8 cellular contexts compared by ENCODE assay signal in the genomic region with DNA sequence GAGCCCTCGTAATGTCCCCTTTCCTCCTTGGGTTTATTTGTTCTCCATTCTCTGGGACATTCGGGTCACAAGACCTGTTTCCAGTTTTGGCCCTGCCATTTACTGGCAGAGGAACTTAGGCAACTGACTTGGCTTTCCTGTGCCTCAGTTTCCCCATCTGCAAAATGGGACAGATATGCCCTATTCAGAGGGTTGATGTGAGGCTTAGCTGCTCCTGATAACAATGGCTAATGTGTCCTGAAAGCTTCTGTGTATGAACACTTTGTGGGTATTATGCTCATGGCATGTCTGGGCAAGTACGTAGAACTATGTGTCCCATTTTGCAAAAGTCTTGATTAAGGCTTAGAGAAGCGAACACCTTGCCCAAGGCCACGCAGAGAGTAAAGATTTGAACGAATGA. TPM values are rescaled to one million over a fixed set of nuclear protein-coding genes. Genes with fewer than 3 reads are reported as not detected.
DNase-seq lines count a peak whose midpoint lies in the region; ATAC-seq and TF ChIP-seq lines count a peak whose summit lies in the region.

No MANE protein-coding gene starts in this region.

- H3K9me3 ChIP-seq in mononuclear cell (ENCODE audit: low read depth, low read length) = no peaks in the 10 kb centered on the region
- no peaks in the 10 kb centered on the region for H3K9me3 ChIP-seq in vagina

- H3K4me3 ChIP-seq in mononuclear cell (ENCODE audit: low read length) = peak overlapping the region; percentile 94
- H3K4me3 ChIP-seq in vagina = peak overlapping the region; percentile 60 to 72

- H3K4me1 ChIP-seq in mononuclear cell (ENCODE audit: insufficient read depth, low read length) = peaks cover 30% of the 10 kb centered on the region
- peaks cover 25% of the 10 kb centered on the region for H3K4me1 ChIP-seq in vagina

- no peak for TF ChIP-seq POLR2A in vagina (IDR thresholded peaks at IDR 0.05)

- H3K27ac ChIP-seq in vagina = peak overlapping the region; percentile 95

- peaks cover 0 to 3% of the 10 kb centered on the region in 2 donors for H3K36me3 ChIP-seq in vagina

- POLR2A ChIA-PET in MCF 10A (lab: Yijun Ruan, JAX) = interaction anchor here (0.5 to 1.6 kb wide), 9 partner anchors 14 to 1463 kb away, joined by 3 to 7 read pairs (median 4); a partner anchor contains a TSS

- no peaks in the 10 kb centered on the region for H3K27me3 ChIP-seq in mononuclear cell (ENCODE audit: insufficient read depth, low read length)
- no peaks in the 10 kb centered on the region for H3K27me3 ChIP-seq in vagina

- BruUV-seq in MCF 10A (replicated peaks; lab: Mats Ljungman, UMichigan) = no TSS peak

- peaks cover 41% of the 10 kb centered on the region for H3K4me1 Mint-ChIP-seq in stimulated activated naive CD8-positive, alpha-beta T cell treated with anti-CD3 and anti-CD28 coated beads, Interleukin-15, Interleukin-2, amounts not matched to agents 100 ng/mL and 50 ng/mL, for 24 hours (ENCODE audit: low read depth)
- peaks cover 44% of the 10 kb centered on the region for H3K4me1 Mint-ChIP-seq in MCF 10A (ENCODE audit: insufficient read depth, unreplicated experiment)

- no peaks in the 10 kb centered on the region for H3K27me3 Mint-ChIP-seq in stimulated activated naive CD8-positive, alpha-beta T cell treated with anti-CD3 and anti-CD28 coated beads, Interleukin-15, Interleukin-2, amounts not matched to agents 100 ng/mL and 50 ng/mL, for 24 hours
- H3K27me3 Mint-ChIP-seq in MCF 10A (ENCODE audit: insufficient read depth, unreplicated experiment) = no peaks in the 10 kb centered on the region

- CTCF ChIA-PET in MCF 10A (lab: Yijun Ruan, JAX) = interaction anchor here (1.2 to 2.0 kb wide), 2 partner anchors 32 to 53 kb away, joined by 4 to 6 read pairs; no protein-coding TSS in a partner anchor

- TF ChIP-seq CTCF in MCF 10A (IDR thresholded peaks at IDR 0.05; ENCODE audit: unreplicated experiment) (no peak), vagina (IDR thresholded peaks at IDR 0.05) (no peak)

- H3K4me3 Mint-ChIP-seq in stimulated activated naive CD8-positive, alpha-beta T cell treated with anti-CD3 and anti-CD28 coated beads, Interleukin-15, Interleukin-2, amounts not matched to agents 100 ng/mL and 50 ng/mL, for 24 hours = peak overlapping the region; percentile 85
- peak overlapping the region; percentile 97 for H3K4me3 Mint-ChIP-seq in MCF 10A (ENCODE audit: unreplicated experiment)

- peaks cover 25% of the 10 kb centered on the region for H3K36me3 Mint-ChIP-seq in stimulated activated naive CD8-positive, alpha-beta T cell treated with anti-CD3 and anti-CD28 coated beads, Interleukin-15, Interleukin-2, amounts not matched to agents 100 ng/mL and 50 ng/mL, for 24 hours (ENCODE audit: low read depth)
- H3K36me3 Mint-ChIP-seq in MCF 10A (ENCODE audit: insufficient read depth, unreplicated experiment) = peaks cover 28% of the 10 kb centered on the region

- intact Hi-C loops in MCF 10A (cut with micrococcal nuclease) = no loop called here
- intact Hi-C loops in vagina (cut with DNase I) = loop anchor here (10.0 kb wide), 1 partner anchor 196 kb away; a partner anchor contains a TSS

- no peak for DNase-seq in stimulated activated naive CD8-positive, alpha-beta T cell treated with anti-CD3 and anti-CD28 coated beads, Interleukin-15, Interleukin-2, amounts not matched to agents 100 U/mL and 50 U/mL, for 24 hours
- DNase-seq in MCF 10A (ENCODE audit: unreplicated experiment) (peak; percentile 62), vagina (ENCODE audit: extremely low spot score in 2 of 2) (no peak), HK-2 (ENCODE audit: unreplicated experiment) (no peak), mesenteric fat pad (ENCODE audit: low spot score) (no peak)

- no peak for ATAC-seq in stimulated activated naive CD8-positive, alpha-beta T cell treated with anti-CD3 and anti-CD28 coated beads, Interleukin-15, Interleukin-2, amounts not matched to agents 100 U/mL and 50 U/mL, for 24 hours
- no peak for ATAC-seq in GM19452 (IDR thresholded peaks at IDR 0.05; ENCODE audit: unreplicated experiment)

- H3K9me3 Mint-ChIP-seq in stimulated activated naive CD8-positive, alpha-beta T cell treated with anti-CD3 and anti-CD28 coated beads, Interleukin-15, Interleukin-2, amounts not matched to agents 100 ng/mL and 50 ng/mL, for 24 hours = no peaks in the 10 kb centered on the region
- no peaks in the 10 kb centered on the region for H3K9me3 Mint-ChIP-seq in MCF 10A (ENCODE audit: unreplicated experiment)

- H3K27ac Mint-ChIP-seq in stimulated activated naive CD8-positive, alpha-beta T cell treated with anti-CD3 and anti-CD28 coated beads, Interleukin-15, Interleukin-2, amounts not matched to agents 100 ng/mL and 50 ng/mL, for 24 hours = no peak overlapping the region
- H3K27ac Mint-ChIP-seq in MCF 10A (ENCODE audit: low read depth, unreplicated experiment) = peak overlapping the region; percentile 90

RNA-seq across cellular contexts. Expression of a gene that starts 1.0 kb away (rescaled TPM):
- total RNA-seq in MCF 10A (2022) = 15.7 and 17.6 TPM in 2 replicates
- total RNA-seq in mononuclear cell = 9.6 TPM
- 15.5 TPM for total RNA-seq in vagina
- total RNA-seq in mesenteric fat pad = 19.1 TPM

RNA-seq across cellular contexts. Expression of a gene that starts 1.8 kb away (rescaled TPM):
- total RNA-seq in MCF 10A (2022) = 13.5 and 16.3 TPM in 2 replicates
- total RNA-seq in mononuclear cell = 2.2 TPM
- total RNA-seq in vagina = 5.4 TPM
- total RNA-seq in mesenteric fat pad = 12.8 TPM

RNA-seq across cellular contexts. Expression of a gene that starts 4.3 kb away (rescaled TPM):
- total RNA-seq in MCF 10A (2022) (12.2 and 12.7 TPM in 2 replicates), mononuclear cell (3.3 TPM), vagina (8.8 TPM), mesenteric fat pad (12.0 TPM)

RNA-seq across cellular contexts. Expression of a gene that starts 20.5 kb away (rescaled TPM):
- total RNA-seq in MCF 10A (2022) = 11.6 and 12.6 TPM in 2 replicates
- total RNA-seq in mononuclear cell = 2.7 TPM
- total RNA-seq in vagina = 3.2 TPM
- total RNA-seq in mesenteric fat pad = 10.9 TPM

RNA-seq across cellular contexts. Expression of a gene that starts 23.2 kb away (rescaled TPM):
- 2.7 and 3.1 TPM in 2 replicates for total RNA-seq in MCF 10A (2022)
- total RNA-seq in mononuclear cell = 6.3 TPM
- 5.2 TPM for total RNA-seq in vagina
- 4.5 TPM for total RNA-seq in mesenteric fat pad
